In genomic region chr1:204266504-204267034, GRCh38 we compare ENCODE assay signal across 1 cellular context.
TF ChIP-seq lines count a peak whose summit lies in the region.

No MANE protein-coding gene starts in this region.

TF ChIP-seq in HepG2, 621 proteins besides CTCF, POLR2A, EP300 and RAD21 (continued from another document and continues in another):
- TF ChIP-seq ARID4A (CRISPR knock-in tag; IDR thresholded peaks at IDR 0.05; ENCODE audit: borderline replicate concordance) (peak; percentile 57; the same call in 1 of the 2 replicates), TARDBP (CRISPR knock-in tag; IDR thresholded peaks at IDR 0.05) (peak; percentile 64; the same call in 1 of the 2 replicates), HNRNPLL (IDR thresholded peaks at IDR 0.05; ENCODE audit: low read depth, low read length, poor library complexity, severe bottlenecking) (no peak), ZNF34 (CRISPR knock-in tag; IDR thresholded peaks at IDR 0.05; ENCODE audit: borderline replicate concordance) (0 out of 2 replicates have a peak, but pooled peaks have one; percentile 30), ZNF513 (CRISPR knock-in tag; conservative IDR thresholded peaks at IDR 0.05) (no peak), U2AF1 (optimal IDR thresholded peaks at IDR 0.05; ENCODE audit: low read depth, low read length) (no peak), KDM4B (CRISPR knock-in tag; IDR thresholded peaks at IDR 0.05) (0 out of 2 replicates have a peak, but pooled peaks have one; percentile 20), HMGXB4 (CRISPR knock-in tag; IDR thresholded peaks at IDR 0.05; ENCODE audit: borderline replicate concordance in 1 of 2, low read depth in 1 of 2) (no peak; a peak in 1 of 4 replicates), NFKB2 (CRISPR knock-in tag; IDR thresholded peaks at IDR 0.05; ENCODE audit: borderline replicate concordance) (no peak; the same call in 1 of the 2 replicates), KDM6A (CRISPR knock-in tag; IDR thresholded peaks at IDR 0.05; ENCODE audit: low read depth) (peak; percentile 76), ZNF781 (CRISPR knock-in tag; IDR thresholded peaks at IDR 0.05; ENCODE audit: borderline replicate concordance, not compliant biosample characterization) (peak; percentile 30), ZZZ3 (CRISPR knock-in tag; IDR thresholded peaks at IDR 0.05; ENCODE audit: borderline replicate concordance) (no peak), NPAS2 (CRISPR knock-in tag; IDR thresholded peaks at IDR 0.05; ENCODE audit: borderline replicate concordance) (no peak), MXD4 (CRISPR knock-in tag; IDR thresholded peaks at IDR 0.05) (peak; percentile 58; the same call in 1 of the 2 replicates), ZNF777 (CRISPR knock-in tag; IDR thresholded peaks at IDR 0.05) (no peak), ZNF256 (CRISPR knock-in tag; conservative IDR thresholded peaks at IDR 0.05) (no peak), ZNF414 (CRISPR knock-in tag; IDR thresholded peaks at IDR 0.05) (no peak), NFE2L2 (IDR thresholded peaks at IDR 0.05; ENCODE audit: low read length) (no peak), ZFP36L2 (CRISPR knock-in tag; IDR thresholded peaks at IDR 0.05) (no peak), HOMEZ (CRISPR knock-in tag; IDR thresholded peaks at IDR 0.05; ENCODE audit: low read depth) (peak; percentile 44; the same call in 1 of the 2 replicates), RXRA (CRISPR knock-in tag; IDR thresholded peaks at IDR 0.05) (peak; percentile 62; the same call in 1 of the 2 replicates), YEATS4 (CRISPR knock-in tag; IDR thresholded peaks at IDR 0.05; ENCODE audit: borderline replicate concordance) (no peak), ZBTB20 (CRISPR knock-in tag; IDR thresholded peaks at IDR 0.05; ENCODE audit: borderline replicate concordance, low read depth) (no peak), CHCHD3 (CRISPR knock-in tag; IDR thresholded peaks at IDR 0.05) (no peak), ATF2 (CRISPR knock-in tag; IDR thresholded peaks at IDR 0.05) (no peak; the same call in 1 of the 2 replicates), MXI1 (IDR thresholded peaks at IDR 0.05; ENCODE audit: borderline replicate concordance, low read depth, low read length) (peak; percentile 62; the same call in 1 of the 3 replicates), NCOA5 (CRISPR knock-in tag; IDR thresholded peaks at IDR 0.05) (no peak), RELA (CRISPR knock-in tag; IDR thresholded peaks at IDR 0.05) (0 out of 2 replicates have a peak, but pooled peaks have one; percentile 54), SNAI1 (CRISPR knock-in tag; IDR thresholded peaks at IDR 0.05; ENCODE audit: borderline replicate concordance) (no peak), KAT2B (IDR thresholded peaks at IDR 0.05; ENCODE audit: borderline replicate concordance, low read depth, low read length) (no peak), CEBPB (IDR thresholded peaks at IDR 0.05; ENCODE audit: borderline replicate concordance, low read depth, low read length) (0 out of 2 replicates have a peak, but pooled peaks have one; percentile 3), ZSCAN20 (CRISPR knock-in tag; IDR thresholded peaks at IDR 0.05; ENCODE audit: borderline replicate concordance) (no peak), HDAC2 (CRISPR knock-in tag; IDR thresholded peaks at IDR 0.05) (peak; percentile 88), AKAP8 (CRISPR knock-in tag; IDR thresholded peaks at IDR 0.05) (no peak), ZNF264 (CRISPR knock-in tag; IDR thresholded peaks at IDR 0.05) (no peak), HCFC1 (IDR thresholded peaks at IDR 0.05; ENCODE audit: low read depth, low read length) (no peak), ZNF3 (CRISPR knock-in tag; IDR thresholded peaks at IDR 0.05) (no peak), CBFB (CRISPR knock-in tag; IDR thresholded peaks at IDR 0.05) (peak; percentile 32; the same call in 1 of the 2 replicates), SIN3B (IDR thresholded peaks at IDR 0.05; ENCODE audit: low read length) (no peak), ZNF687 (CRISPR knock-in tag; IDR thresholded peaks at IDR 0.05) (peak; percentile 62), IRF9 (CRISPR knock-in tag; IDR thresholded peaks at IDR 0.05; ENCODE audit: borderline replicate concordance) (no peak), ATF5 (CRISPR knock-in tag; IDR thresholded peaks at IDR 0.05; ENCODE audit: low read depth) (no peak), FOXO4 (CRISPR knock-in tag; conservative IDR thresholded peaks at IDR 0.05) (no peak)
